ENCODE assay signal across 1 cellular context in the genomic region with DNA sequence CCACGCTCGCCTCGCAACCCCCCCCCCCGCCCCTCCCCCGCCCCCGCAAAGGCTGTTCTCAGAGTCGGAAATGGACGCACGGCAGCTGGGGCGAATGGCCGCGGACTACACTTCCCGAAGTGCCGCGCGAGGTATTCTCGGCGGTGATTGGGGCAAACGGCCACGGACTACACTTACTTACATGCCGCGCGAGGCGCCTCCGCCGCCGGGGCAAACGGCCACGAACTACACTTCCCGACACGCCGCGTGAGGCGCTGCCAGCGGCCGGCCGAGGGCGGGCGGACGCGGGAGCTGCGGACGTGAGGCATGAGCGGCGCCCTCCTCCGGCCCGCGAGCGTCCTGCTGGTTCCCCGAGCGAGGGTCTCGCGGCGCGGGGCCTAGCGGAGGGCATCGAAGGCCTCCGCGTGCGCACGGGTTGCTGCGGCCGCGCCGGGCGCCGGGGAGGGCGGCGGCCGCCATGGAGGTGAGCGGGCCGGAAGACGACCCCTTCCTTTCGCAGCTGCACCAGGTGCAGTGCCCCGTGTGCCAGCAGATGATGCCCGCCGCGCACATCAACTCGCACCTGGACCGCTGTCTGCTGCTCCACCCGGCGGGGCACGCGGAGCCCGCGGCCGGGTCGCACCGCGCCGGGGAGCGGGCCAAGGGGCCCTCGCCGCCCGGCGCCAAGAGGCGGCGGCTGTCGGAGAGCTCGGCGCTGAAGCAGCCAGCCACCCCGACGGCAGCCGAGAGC.
TF ChIP-seq lines count a peak whose summit lies in the region.

A gene (plus strand): TSS at position 228 of the 730 bp plus-strand sequence. CDS start 230 bp downstream, at position 458.

TF ChIP-seq in GM12878, 131 proteins besides CTCF, POLR2A, EP300 and RAD21 (continued from another document):
- TF ChIP-seq, protein P1, sequence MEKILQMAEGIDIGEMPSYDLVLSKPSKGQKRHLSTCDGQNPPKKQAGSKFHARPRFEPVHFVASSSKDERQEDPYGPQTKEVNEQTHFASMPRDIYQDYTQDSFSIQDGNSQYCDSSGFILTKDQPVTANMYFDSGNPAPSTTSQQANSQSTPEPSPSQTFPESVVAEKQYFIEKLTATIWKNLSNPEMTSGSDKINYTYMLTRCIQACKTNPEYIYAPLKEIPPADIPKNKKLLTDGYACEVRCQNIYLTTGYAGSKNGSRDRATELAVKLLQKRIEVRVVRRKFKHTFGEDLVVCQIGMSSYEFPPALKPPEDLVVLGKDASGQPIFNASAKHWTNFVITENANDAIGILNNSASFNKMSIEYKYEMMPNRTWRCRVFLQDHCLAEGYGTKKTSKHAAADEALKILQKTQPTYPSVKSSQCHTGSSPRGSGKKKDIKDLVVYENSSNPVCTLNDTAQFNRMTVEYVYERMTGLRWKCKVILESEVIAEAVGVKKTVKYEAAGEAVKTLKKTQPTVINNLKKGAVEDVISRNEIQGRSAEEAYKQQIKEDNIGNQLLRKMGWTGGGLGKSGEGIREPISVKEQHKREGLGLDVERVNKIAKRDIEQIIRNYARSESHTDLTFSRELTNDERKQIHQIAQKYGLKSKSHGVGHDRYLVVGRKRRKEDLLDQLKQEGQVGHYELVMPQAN (conservative IDR thresholded peaks at IDR 0.05) = peak; percentile 88
- peak; percentile 34; the same call in 1 of the 2 replicates for TF ChIP-seq GABPA (IDR thresholded peaks at IDR 0.05; ENCODE audit: low read depth)
- TF ChIP-seq, protein P2, sequence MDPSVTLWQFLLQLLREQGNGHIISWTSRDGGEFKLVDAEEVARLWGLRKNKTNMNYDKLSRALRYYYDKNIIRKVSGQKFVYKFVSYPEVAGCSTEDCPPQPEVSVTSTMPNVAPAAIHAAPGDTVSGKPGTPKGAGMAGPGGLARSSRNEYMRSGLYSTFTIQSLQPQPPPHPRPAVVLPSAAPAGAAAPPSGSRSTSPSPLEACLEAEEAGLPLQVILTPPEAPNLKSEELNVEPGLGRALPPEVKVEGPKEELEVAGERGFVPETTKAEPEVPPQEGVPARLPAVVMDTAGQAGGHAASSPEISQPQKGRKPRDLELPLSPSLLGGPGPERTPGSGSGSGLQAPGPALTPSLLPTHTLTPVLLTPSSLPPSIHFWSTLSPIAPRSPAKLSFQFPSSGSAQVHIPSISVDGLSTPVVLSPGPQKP (IDR thresholded peaks at IDR 0.05; ENCODE audit: low read depth, low read length) = peak; percentile 51
- TF ChIP-seq, protein P3, sequence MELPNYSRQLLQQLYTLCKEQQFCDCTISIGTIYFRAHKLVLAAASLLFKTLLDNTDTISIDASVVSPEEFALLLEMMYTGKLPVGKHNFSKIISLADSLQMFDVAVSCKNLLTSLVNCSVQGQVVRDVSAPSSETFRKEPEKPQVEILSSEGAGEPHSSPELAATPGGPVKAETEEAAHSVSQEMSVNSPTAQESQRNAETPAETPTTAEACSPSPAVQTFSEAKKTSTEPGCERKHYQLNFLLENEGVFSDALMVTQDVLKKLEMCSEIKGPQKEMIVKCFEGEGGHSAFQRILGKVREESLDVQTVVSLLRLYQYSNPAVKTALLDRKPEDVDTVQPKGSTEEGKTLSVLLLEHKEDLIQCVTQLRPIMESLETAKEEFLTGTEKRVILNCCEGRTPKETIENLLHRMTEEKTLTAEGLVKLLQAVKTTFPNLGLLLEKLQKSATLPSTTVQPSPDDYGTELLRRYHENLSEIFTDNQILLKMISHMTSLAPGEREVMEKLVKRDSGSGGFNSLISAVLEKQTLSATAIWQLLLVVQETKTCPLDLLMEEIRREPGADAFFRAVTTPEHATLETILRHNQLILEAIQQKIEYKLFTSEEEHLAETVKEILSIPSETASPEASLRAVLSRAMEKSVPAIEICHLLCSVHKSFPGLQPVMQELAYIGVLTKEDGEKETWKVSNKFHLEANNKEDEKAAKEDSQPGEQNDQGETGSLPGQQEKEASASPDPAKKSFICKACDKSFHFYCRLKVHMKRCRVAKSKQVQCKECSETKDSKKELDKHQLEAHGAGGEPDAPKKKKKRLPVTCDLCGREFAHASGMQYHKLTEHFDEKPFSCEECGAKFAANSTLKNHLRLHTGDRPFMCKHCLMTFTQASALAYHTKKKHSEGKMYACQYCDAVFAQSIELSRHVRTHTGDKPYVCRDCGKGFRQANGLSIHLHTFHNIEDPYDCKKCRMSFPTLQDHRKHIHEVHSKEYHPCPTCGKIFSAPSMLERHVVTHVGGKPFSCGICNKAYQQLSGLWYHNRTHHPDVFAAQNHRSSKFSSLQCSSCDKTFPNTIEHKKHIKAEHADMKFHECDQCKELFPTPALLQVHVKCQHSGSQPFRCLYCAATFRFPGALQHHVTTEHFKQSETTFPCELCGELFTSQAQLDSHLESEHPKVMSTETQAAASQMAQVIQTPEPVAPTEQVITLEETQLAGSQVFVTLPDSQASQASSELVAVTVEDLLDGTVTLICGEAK (IDR thresholded peaks at IDR 0.05; ENCODE audit: borderline replicate concordance) = no peak; the same call in 1 of the 2 replicates
- TF ChIP-seq SMARCA5 (IDR thresholded peaks at IDR 0.05) = peak; percentile 95
- peak; percentile 83 for TF ChIP-seq MYC (IDR thresholded peaks at IDR 0.05; ENCODE audit: insufficient read depth, insufficient read length, insufficient replicate concordance, low read length, severe bottlenecking)
- no peak for TF ChIP-seq SMC3 (IDR thresholded peaks at IDR 0.05; ENCODE audit: borderline replicate concordance, low read length)
- no peak for TF ChIP-seq JUND (IDR thresholded peaks at IDR 0.05; ENCODE audit: low read depth, low read length)
- TF ChIP-seq CREB1 (IDR thresholded peaks at IDR 0.05; ENCODE audit: low read depth) = peak; percentile 85
